ENCODE assay signal across 13 cellular contexts in the genomic region with DNA sequence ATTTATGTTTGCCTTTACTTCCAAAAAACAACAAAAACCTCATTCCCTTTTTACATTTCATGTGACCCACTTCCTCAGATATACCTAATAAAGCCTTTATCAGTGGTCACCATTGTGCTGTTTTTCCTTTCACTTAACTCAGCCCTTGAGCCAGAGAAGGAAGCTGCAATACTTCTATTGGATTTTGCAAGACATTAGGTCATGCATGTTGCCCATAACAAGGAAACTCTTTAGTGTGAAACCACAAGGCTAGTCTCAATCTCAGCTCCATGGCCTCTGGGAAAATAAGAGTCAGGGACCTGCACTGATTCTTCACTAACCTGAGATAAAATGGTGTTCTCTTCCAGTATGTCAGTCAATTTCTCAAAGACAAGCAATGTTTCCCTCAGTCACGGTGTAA. TPM values are rescaled to one million over a fixed set of nuclear protein-coding genes. Genes with fewer than 3 reads are reported as not detected.
DNase-seq lines count a peak whose midpoint lies in the region; ATAC-seq and TF ChIP-seq lines count a peak whose summit lies in the region.
"Had no signal": no experiment of that assay in that cellular context is flagged by ENCODE, and none has a peak within 500 bp of the region (broad histone marks: within the 10 kb centered on the region; RNA-seq: fewer than 3 reads in every experiment).

No MANE protein-coding gene starts in this region.

- TF ChIP-seq POLR2A in breast epithelium (IDR thresholded peaks at IDR 0.05): no peak

- ATAC-seq in Right ventricle myocardium inferior (peak; percentile 80), aorta (ENCODE audit: low FRiP score) (peak; percentile 82)
- ATAC-seq in stimulated activated naive B cell treated with anti-CD40 and anti-IgM and Interleukin-4, amounts not matched to agents 10 μg/mL and 1 μg/mL and 100 μg/mL, for 72 hours (replicated peaks): no peak
- ATAC-seq: activated CD4-positive, CD25-positive, alpha-beta regulatory T cell treated with anti-CD3 and anti-CD28 coated beads, Interleukin-2, amount 50 U/mL, for 24 hours had no signal

- H3K36me3 ChIP-seq in left ventricle myocardium inferior (peaks cover 10% of the 10 kb centered on the region), breast epithelium (no peaks in the 10 kb centered on the region), kidney epithelial cell (ENCODE audit: control insufficient read depth, insufficient read depth, low read length) (no peaks in the 10 kb centered on the region), aorta (ENCODE audit: control insufficient read depth in 1 of 2, insufficient read depth in 2 of 2, low read length in 1 of 2) (no peaks in the 10 kb centered on the region), MG63 (no peaks in the 10 kb centered on the region)
- H3K36me3 ChIP-seq: gastrocnemius medialis, prostate gland had no signal

- H3K4me1 ChIP-seq in left ventricle myocardium inferior (peaks cover 7% of the 10 kb centered on the region), breast epithelium (no peaks in the 10 kb centered on the region), aorta (ENCODE audit: control insufficient read depth in 1 of 2, insufficient read depth in 2 of 2, low read length in 2 of 2) (no peaks in the 10 kb centered on the region)
- H3K4me1 ChIP-seq: A549, gastrocnemius medialis, prostate gland had no signal

- H3K27ac ChIP-seq in left ventricle myocardium inferior (replicated peaks) (no peak overlapping the region), breast epithelium (peak overlapping the region; percentile 22 to 68), aorta (ENCODE audit: low read depth in 1 of 2, low read length in 2 of 2) (no peak overlapping the region)
- H3K27ac ChIP-seq: A549, gastrocnemius medialis, prostate gland had no signal

- no peak overlapping the region for H3K4me3 Mint-ChIP-seq in stimulated activated naive B cell treated with anti-CD40 and anti-IgM and Interleukin-4, amounts not matched to agents 10 μg/mL and 1 μg/mL and 100 μg/mL, for 72 hours

- 88 to 90% methylated on average over 1 of the region's 1 CpG for WGBS in aorta, 2 donors

- H3K27ac Mint-ChIP-seq in stimulated activated naive B cell treated with anti-CD40 and anti-IgM and Interleukin-4, amounts not matched to agents 10 μg/mL and 1 μg/mL and 100 μg/mL, for 72 hours: no peak overlapping the region

- no peaks in the 10 kb centered on the region for H3K9me3 ChIP-seq in left ventricle myocardium inferior (replicated peaks)
- H3K9me3 ChIP-seq in breast epithelium: no peaks in the 10 kb centered on the region
- H3K9me3 ChIP-seq in aorta (ENCODE audit: control insufficient read depth, low read length): no peaks in the 10 kb centered on the region
- no peaks in the 10 kb centered on the region for H3K9me3 ChIP-seq in MG63
- H3K9me3 ChIP-seq: A549, gastrocnemius medialis, prostate gland had no signal

- H3K27me3 ChIP-seq in left ventricle myocardium inferior (ENCODE audit: low read depth): no peaks in the 10 kb centered on the region
- no peaks in the 10 kb centered on the region for H3K27me3 ChIP-seq in breast epithelium
- H3K27me3 ChIP-seq in kidney epithelial cell (ENCODE audit: control insufficient read depth, insufficient read depth, low read length): no peaks in the 10 kb centered on the region
- no peaks in the 10 kb centered on the region for H3K27me3 ChIP-seq in aorta (ENCODE audit: control insufficient read depth in 1 of 2, insufficient read depth in 2 of 2, low read length in 1 of 2)
- no peaks in the 10 kb centered on the region for H3K27me3 ChIP-seq in MG63
- H3K27me3 ChIP-seq: gastrocnemius medialis had no signal

- no peaks in the 10 kb centered on the region for H3K27me3 Mint-ChIP-seq in stimulated activated naive B cell treated with anti-CD40 and anti-IgM and Interleukin-4, amounts not matched to agents 10 μg/mL and 1 μg/mL and 100 μg/mL, for 72 hours

- intact Hi-C loops in Right ventricle myocardium inferior (cut with DNase I) (no loop called here), left ventricle myocardium inferior (cut with micrococcal nuclease) (no loop called here), breast epithelium (cut with DNase I; ENCODE audit: low total_unique reads) (no loop called here), aorta (cut with DNase I) (no loop called here)

- DNase-seq in Right ventricle myocardium inferior (ENCODE audit: missing footprints): no peak
- DNase-seq in left ventricle myocardium inferior: no peak
- peak in 1 of 2 donors; percentile 25 for DNase-seq in breast epithelium (ENCODE audit: low spot score in 2 of 2)
- peak; percentile 63 for DNase-seq in kidney epithelial cell (ENCODE audit: low read depth)
- DNase-seq in aorta: no peak
- DNase-seq in hippocampal formation (lab: John Stamatoyannopoulos, UW): no peak
- DNase-seq in MG63: no peak
- DNase-seq in stimulated activated naive B cell treated with anti-CD40 and anti-IgM and Interleukin-4, amounts not matched to agents 10 μg/mL and 1 μg/mL and 100 μg/mL, for 72 hours: no peak
- DNase-seq: DMS 273 treated with DMSO at 0.1 percent for 48 hours, gastrocnemius medialis had no signal

- H3K36me3 Mint-ChIP-seq in stimulated activated naive B cell treated with anti-CD40 and anti-IgM and Interleukin-4, amounts not matched to agents 10 μg/mL and 1 μg/mL and 100 μg/mL, for 72 hours: no peaks in the 10 kb centered on the region

- TF ChIP-seq CTCF in left ventricle myocardium inferior (IDR thresholded peaks at IDR 0.05; ENCODE audit: borderline replicate concordance): no peak
- TF ChIP-seq CTCF in breast epithelium (IDR thresholded peaks at IDR 0.05): no peak
- no peak for TF ChIP-seq CTCF in kidney epithelial cell (IDR thresholded peaks at IDR 0.05; ENCODE audit: insufficient read depth, low read length, poor library complexity, severe bottlenecking)

- H3K4me1 Mint-ChIP-seq in stimulated activated naive B cell treated with anti-CD40 and anti-IgM and Interleukin-4, amounts not matched to agents 10 μg/mL and 1 μg/mL and 100 μg/mL, for 72 hours: no peaks in the 10 kb centered on the region

- H3K9me3 Mint-ChIP-seq in stimulated activated naive B cell treated with anti-CD40 and anti-IgM and Interleukin-4, amounts not matched to agents 10 μg/mL and 1 μg/mL and 100 μg/mL, for 72 hours: no peaks in the 10 kb centered on the region

- no peak overlapping the region for H3K4me3 ChIP-seq in left ventricle myocardium inferior
- no peak overlapping the region for H3K4me3 ChIP-seq in breast epithelium
- H3K4me3 ChIP-seq in kidney epithelial cell (ENCODE audit: low read depth, low read length): no peak overlapping the region
- no peak overlapping the region for H3K4me3 ChIP-seq in aorta (ENCODE audit: low read length in 2 of 2)
- H3K4me3 ChIP-seq in MG63: no peak overlapping the region
- H3K4me3 ChIP-seq: A549, gastrocnemius medialis, prostate gland had no signal

RNA-seq across cellular contexts. Expression of gene STEAP4, which starts 27.8 kb away (rescaled TPM):
- total RNA-seq in Right ventricle myocardium inferior (25.2 TPM), left ventricle myocardium inferior (15.7 TPM), breast epithelium (100 to 1,000 TPM in 1 of 3 donors, 10 to 100 TPM in 2; 49.3 to 165 (median 73.1) TPM), kidney epithelial cell (1.7 and 2.3 TPM in 2 replicates), aorta (100 to 1,000 TPM; 125 to 343 TPM)
- polyA plus RNA-seq in aorta: 10 to 100 TPM; 12.3 to 29.6 TPM
- total RNA-seq in MG63 (2014; rRNA removed; shearing (Covaris generic); ENCODE audit: low replicate concordance): not detected in 2 replicates
- polyA plus RNA-seq: A549 had no signal

RNA-seq across cellular contexts. Expression of gene SRI, which starts 59.0 kb away (rescaled TPM):
- 93.6 TPM for total RNA-seq in Right ventricle myocardium inferior
- 76.1 TPM for total RNA-seq in left ventricle myocardium inferior
- 100 to 1,000 TPM in 1 of 3 donors, 10 to 100 TPM in 2; 69.1 to 115 (median 90.9) TPM for total RNA-seq in breast epithelium
- total RNA-seq in kidney epithelial cell: 109 and 118 TPM in 2 replicates
- 100 to 1,000 TPM; 104 to 109 TPM for total RNA-seq in aorta
- 100 to 1,000 TPM in 1 of 2 donors, 10 to 100 TPM in 1; 97.7 to 186 TPM for polyA plus RNA-seq in aorta
- total RNA-seq in MG63 (2014; rRNA removed; shearing (Covaris generic); ENCODE audit: low replicate concordance): 84.4 and 102 TPM in 2 replicates

Comparison
In these comparisons a context has a peak if more than half of its experiments do, and no peak if none do; other contexts are left out.
1. ATAC-seq: peak in Right ventricle myocardium inferior (single experiment) and aorta (single experiment); none in stimulated activated naive B cell treated with anti-CD40 and anti-IgM and Interleukin-4, amounts not matched to agents 10 μg/mL and 1 μg/mL and 100 μg/mL, for 72 hours (0 of 2).
2. H3K27ac ChIP-seq: peak in breast epithelium (2 of 2); none in left ventricle myocardium inferior (single experiment) and aorta (0 of 2).